In genomic region chr10:5499493-5499800, GRCh38 we compare ENCODE assay signal across 2 cellular contexts.
TF ChIP-seq lines count a peak whose summit lies in the region.

Gene CALML5, minus strand, starts transcription at chr10:5499570. Its CDS starts 132 bp downstream, at chr10:5499438.

TF ChIP-seq in IMR-90, 13 proteins besides CTCF, POLR2A, EP300 and RAD21:
- no peak for TF ChIP-seq MAFK (IDR thresholded peaks at IDR 0.05; ENCODE audit: low read depth, low read length)
- no peak for TF ChIP-seq USF2 (IDR thresholded peaks at IDR 0.05; ENCODE audit: low read depth, low read length)
- no peak for TF ChIP-seq BHLHE40 (IDR thresholded peaks at IDR 0.05; ENCODE audit: low read depth, low read length)
- no peak for TF ChIP-seq FOS (IDR thresholded peaks at IDR 0.05; ENCODE audit: low read depth, low read length)
- no peak for TF ChIP-seq RCOR1 (IDR thresholded peaks at IDR 0.05; ENCODE audit: insufficient replicate concordance, low read length)
- TF ChIP-seq RFX5 (IDR thresholded peaks at IDR 0.05; ENCODE audit: low read depth, low read length), result no peak
- no peak for TF ChIP-seq MAZ (IDR thresholded peaks at IDR 0.05; ENCODE audit: borderline replicate concordance, low read depth, low read length)
- TF ChIP-seq CHD1 (IDR thresholded peaks at IDR 0.05; ENCODE audit: low read depth, low read length), result no peak
- no peak for TF ChIP-seq CEBPB (IDR thresholded peaks at IDR 0.05; ENCODE audit: low read depth, low read length)
- no peak for TF ChIP-seq NFE2L2 (IDR thresholded peaks at IDR 0.05; ENCODE audit: low read depth, low read length)
- no peak for TF ChIP-seq SMC3 (IDR thresholded peaks at IDR 0.05; ENCODE audit: low read depth, low read length)
- no peak for TF ChIP-seq MXI1 (IDR thresholded peaks at IDR 0.05; ENCODE audit: borderline replicate concordance, low read depth, low read length)

TF ChIP-seq in H1, 55 proteins besides CTCF, POLR2A, EP300 and RAD21:
- no peak for TF ChIP-seq SRF (IDR thresholded peaks at IDR 0.05; ENCODE audit: low read depth, low read length)
TF ChIP-seq in H1: peak in this region for 0.
